In genomic region chr2:20350105-20350712, GRCh38 we compare ENCODE assay signal across 8 cellular contexts. TPM values are rescaled to one million over a fixed set of nuclear protein-coding genes. Genes with fewer than 3 reads are reported as not detected.
DNase-seq lines count a peak whose midpoint lies in the region; ATAC-seq lines count a peak whose summit lies in the region.

No MANE protein-coding gene starts in this region.

- no peaks in the 10 kb centered on the region for H3K27me3 ChIP-seq in iPS DF 6.9 (ENCODE audit: control insufficient read depth, insufficient read depth, low read length)

- no peaks in the 10 kb centered on the region for H3K36me3 ChIP-seq in iPS DF 6.9 (ENCODE audit: control insufficient read depth, insufficient read depth, low read length)

- H3K4me1 ChIP-seq in iPS DF 6.9 (ENCODE audit: control insufficient read depth, insufficient read depth, low read length): peaks cover 2% of the 10 kb centered on the region; the same call in 1 of the 2 replicates

- H3K4me3 ChIP-seq in iPS DF 6.9 (ENCODE audit: low read length): peak overlapping the region; percentile 95
- H3K4me3 ChIP-seq in skeletal muscle cell (ENCODE audit: low read depth, low read length): peak overlapping the region; percentile 90

- WGBS in iPS DF 6.9 (ENCODE audit: insufficient coverage, insufficient read length): no CpG with 5 or more reads among the region's 64 CpGs

- no peaks in the 10 kb centered on the region for H3K9me3 ChIP-seq in iPS DF 6.9 (ENCODE audit: control insufficient read depth, insufficient read depth, low read length)

- no peak overlapping the region for H3K27ac ChIP-seq in iPS DF 6.9 (ENCODE audit: low read length)

- ATAC-seq in GM21381 (IDR thresholded peaks at IDR 0.05; ENCODE audit: unreplicated experiment): peak; percentile 22

- DNase-seq in Daoy (ENCODE audit: low read depth): peak; percentile 67
- DNase-seq in HT1080 (ENCODE audit: low read depth): peak; percentile 52
- DNase-seq in SW 1271 (lab: John Stamatoyannopoulos, UW): peak; percentile 45 to 59
- DNase-seq in anterior cingulate cortex (lab: John Stamatoyannopoulos, UW): peak in 38 of 58 donors; percentile 19 to 84 (median 62)
- DNase-seq in iPS DF 6.9 (ENCODE audit: low read depth, low spot score): no peak
- DNase-seq in skeletal muscle cell (ENCODE audit: low read depth): no peak
- DNase-seq in COLO829 (ENCODE audit: low spot score): no peak

RNA-seq across cellular contexts. Expression of gene PUM2, which starts 0.4 kb away (rescaled TPM):
- 25.7 and 50.5 TPM in 2 replicates for total RNA-seq in Daoy (2014; rRNA removed; shearing (Covaris generic))
- total RNA-seq in HT1080 (2014; rRNA removed; shearing (Covaris generic)): 18.7 and 35.1 TPM in 2 replicates
- polyA plus RNA-seq in HT1080 (2015; cell fraction: cytosol; rRNA removed): 37.9 and 52.7 TPM in 2 replicates
- 47.7 and 49.1 TPM in 2 replicates for polyA plus RNA-seq in HT1080 (2015; cell fraction: nucleus; rRNA removed)

Comparison
In these comparisons a context has a peak if more than half of its experiments do, and no peak if none do; other contexts are left out.
1. DNase-seq: peak in Daoy (single experiment), HT1080 (single experiment), SW 1271 (2 of 2) and anterior cingulate cortex (38 of 58); none in iPS DF 6.9 (single experiment), skeletal muscle cell (single experiment) and COLO829 (single experiment).